ENCODE assay signal across 8 cellular contexts in the genomic region with DNA sequence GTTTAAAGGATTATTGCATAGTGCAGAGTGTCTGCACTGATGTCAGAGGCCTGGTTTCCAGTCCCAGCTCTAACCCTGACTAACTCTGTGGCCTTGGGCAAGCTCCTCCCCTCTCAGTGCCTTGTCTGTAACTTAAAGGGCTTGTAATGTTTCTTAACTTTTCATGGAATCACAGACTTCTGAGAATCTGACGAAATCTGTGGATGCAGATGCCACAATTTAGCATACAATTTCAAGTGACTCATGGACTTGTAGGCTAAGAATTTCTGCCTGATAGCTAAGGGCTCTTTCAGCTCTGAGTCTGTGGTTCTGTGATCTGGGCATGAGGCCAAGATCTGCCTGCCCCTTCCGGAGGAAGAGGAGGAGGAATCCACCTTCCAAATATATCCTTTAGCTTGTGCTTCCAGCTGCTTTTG.
DNase-seq lines count a peak whose midpoint lies in the region; ATAC-seq and TF ChIP-seq lines count a peak whose summit lies in the region.

No MANE protein-coding gene starts in this region.

- no peak overlapping the region for H3K4me3 Mint-ChIP-seq in stimulated activated effector memory CD8-positive, alpha-beta T cell treated with anti-CD3 and anti-CD28 coated beads, Interleukin-12 subunit alpha, Interleukin-12 subunit beta, amount 100 ng/mL, for 72 hours

- TF ChIP-seq CTCF in brain microvascular endothelial cell (IDR thresholded peaks at IDR 0.05; ENCODE audit: low read depth, low read length, missing control alignments) (no peak), thoracic aorta (IDR thresholded peaks at IDR 0.05) (no peak)

- H3K27me3 ChIP-seq in brain microvascular endothelial cell (replicated peaks) (no peaks in the 10 kb centered on the region), thoracic aorta (replicated peaks; ENCODE audit: insufficient read depth) (no peaks in the 10 kb centered on the region)

- H3K36me3 ChIP-seq in brain microvascular endothelial cell (replicated peaks), result no peaks in the 10 kb centered on the region
- H3K36me3 ChIP-seq in thoracic aorta, result no peaks in the 10 kb centered on the region

- H3K36me3 Mint-ChIP-seq in stimulated activated effector memory CD8-positive, alpha-beta T cell treated with anti-CD3 and anti-CD28 coated beads, Interleukin-12 subunit alpha, Interleukin-12 subunit beta, amount 100 ng/mL, for 72 hours, result no peaks in the 10 kb centered on the region

- H3K4me1 Mint-ChIP-seq in stimulated activated effector memory CD8-positive, alpha-beta T cell treated with anti-CD3 and anti-CD28 coated beads, Interleukin-12 subunit alpha, Interleukin-12 subunit beta, amount 100 ng/mL, for 72 hours, result no peaks in the 10 kb centered on the region

- H3K9me3 ChIP-seq in thoracic aorta, result no peaks in the 10 kb centered on the region

- H3K4me1 ChIP-seq in thoracic aorta (ENCODE audit: control insufficient read depth in 1 of 2, low read depth in 2 of 2), result peaks cover 12 to 20% of the 10 kb centered on the region in 2 donors

- peaks cover 4% of the 10 kb centered on the region for H3K9me3 Mint-ChIP-seq in stimulated activated effector memory CD8-positive, alpha-beta T cell treated with anti-CD3 and anti-CD28 coated beads, Interleukin-12 subunit alpha, Interleukin-12 subunit beta, amount 100 ng/mL, for 72 hours

- ATAC-seq in thoracic aorta (ENCODE audit: insufficient number of reproducible peaks, low FRiP score, low read depth) (peak; percentile 85), GM18867 (IDR thresholded peaks at IDR 0.05; ENCODE audit: unreplicated experiment) (no peak), HG02885 (IDR thresholded peaks at IDR 0.05; ENCODE audit: poor library complexity, unreplicated experiment) (no peak)
- ATAC-seq in stimulated activated effector memory CD8-positive, alpha-beta T cell treated with anti-CD3 and anti-CD28 coated beads, Interleukin-12 subunit alpha, Interleukin-12 subunit beta, amount 100 ng/mL, for 72 hours, result no peak

- H3K4me3 ChIP-seq in brain microvascular endothelial cell (ENCODE audit: low read depth, low read length) (no peak overlapping the region), thoracic aorta (peak overlapping the region; percentile 37)

- H3K27ac ChIP-seq in brain microvascular endothelial cell (peak overlapping the region; percentile 58), thoracic aorta (peak overlapping the region; percentile 81)

- H3K27ac Mint-ChIP-seq in stimulated activated effector memory CD8-positive, alpha-beta T cell treated with anti-CD3 and anti-CD28 coated beads, Interleukin-12 subunit alpha, Interleukin-12 subunit beta, amount 100 ng/mL, for 72 hours, result no peak overlapping the region

- DNase-seq in A172 (ENCODE audit: low spot score) (peak; percentile 83), KG1 (lab: John Stamatoyannopoulos, UW) (peak; percentile 18), brain microvascular endothelial cell (peak; percentile 91), kidney tubule cell (ENCODE audit: low spot score) (peak; percentile 84), thoracic aorta (ENCODE audit: low spot score) (peak; percentile 42)
- DNase-seq in stimulated activated effector memory CD8-positive, alpha-beta T cell treated with anti-CD3 and anti-CD28 coated beads, Interleukin-12 subunit alpha, Interleukin-12 subunit beta, amount 100 ng/mL, for 72 hours (ENCODE audit: low spot score in 2 of 2), result no peak

- in situ Hi-C loops in brain microvascular endothelial cell (cut with HindIII; ENCODE audit: low pct_ligation_motif_present, low sequenced_read_pairs), result no loop called here

Comparison
In these comparisons a context has a peak if more than half of its experiments do, and no peak if none do; other contexts are left out.
1. DNase-seq: peak in A172 (single experiment), KG1 (single experiment), brain microvascular endothelial cell (single experiment), kidney tubule cell (single experiment) and thoracic aorta (single experiment); none in stimulated activated effector memory CD8-positive, alpha-beta T cell treated with anti-CD3 and anti-CD28 coated beads, Interleukin-12 subunit alpha, Interleukin-12 subunit beta, amount 100 ng/mL, for 72 hours (0 of 2).